In genomic region chr5:45279109-45279508, GRCh38 we compare ENCODE assay signal across 23 cellular contexts.
DNase-seq lines count a peak whose midpoint lies in the region; ATAC-seq, FAIRE-seq and TF ChIP-seq lines count a peak whose summit lies in the region.
"Had no signal": no experiment of that assay in that cellular context is flagged by ENCODE, and none has a peak within 500 bp of the region (broad histone marks: within the 10 kb centered on the region; RNA-seq: fewer than 3 reads in every experiment).

No MANE protein-coding gene starts in this region.

- no peaks in the 10 kb centered on the region for H3K79me2 ChIP-seq in H1 (ENCODE audit: control insufficient read depth in 1 of 2, insufficient read depth in 2 of 2, low read length in 2 of 2)

- no peak overlapping the region for H3K27ac ChIP-seq in A673 (ENCODE audit: low read depth, low read length, poor library complexity, severe bottlenecking)
- peak overlapping the region; percentile 69 for H3K27ac ChIP-seq in HUES64 (ENCODE audit: low read depth, low read length)
- H3K27ac ChIP-seq in H1 (ENCODE audit: low read depth, low read length), result no peak overlapping the region
- H3K27ac ChIP-seq in iPS-20b (ENCODE audit: low read length), result peak overlapping the region; percentile 61
- no peak overlapping the region for H3K27ac ChIP-seq in heart left ventricle
- H3K27ac ChIP-seq: A549, Peyer's patch, SJCRH30 had no signal

- no peak overlapping the region for H3K56ac ChIP-seq in H1 (replicated peaks; ENCODE audit: insufficient read length, low read depth, low read length)

- no peak overlapping the region for H4K8ac ChIP-seq in H1 (ENCODE audit: extremely low read depth, insufficient read depth, low read length)

- no peak overlapping the region for H2AFZ ChIP-seq in H1 (ENCODE audit: low read length)

- no peak overlapping the region for H2BK120ac ChIP-seq in H1 (replicated peaks; ENCODE audit: low read depth, low read length)

- H2BK15ac ChIP-seq in H1 (ENCODE audit: low read length), result no peak overlapping the region

- ATAC-seq in HG03520 (IDR thresholded peaks at IDR 0.05; ENCODE audit: unreplicated experiment), result no peak
- no peak for ATAC-seq in heart left ventricle
- ATAC-seq in stimulated activated naive CD8-positive, alpha-beta T cell treated with anti-CD3 and anti-CD28 coated beads, Interleukin-15, Interleukin-2, amounts not matched to agents 100 U/mL and 50 U/mL, for 24 hours, result no peak
- ATAC-seq: A549 had no signal

- no peak for TF ChIP-seq RAD21 in H1 (IDR thresholded peaks at IDR 0.05 in 1 of 2, conservative IDR thresholded peaks at IDR 0.05 in 1 of 2; ENCODE audit: low read depth in 2 of 2, low read length in 2 of 2)

- no peak overlapping the region for H3K23ac ChIP-seq in H1 (ENCODE audit: insufficient read length)

- H3K36me3 ChIP-seq in A673 (ENCODE audit: insufficient read depth, low read length, poor library complexity, severe bottlenecking), result no peaks in the 10 kb centered on the region
- peaks cover 2% of the 10 kb centered on the region for H3K36me3 ChIP-seq in HUES64 (ENCODE audit: insufficient read depth, low read length)
- peaks cover 0 to 7% (median 0%) of the 10 kb centered on the region in 4 experiments; a peak in 3 of 8 replicates for H3K36me3 ChIP-seq in H1 (ENCODE audit: control insufficient read depth in 2 of 4, insufficient read depth in 4 of 4, low read length in 3 of 4)
- peaks cover 6% of the 10 kb centered on the region; the same call in 1 of the 2 replicates for H3K36me3 ChIP-seq in iPS-20b (ENCODE audit: insufficient read depth, low read depth, low read length)
- no peaks in the 10 kb centered on the region for H3K36me3 ChIP-seq in heart left ventricle
- H3K36me3 ChIP-seq: BE2C, HAP-1, Peyer's patch, SJCRH30 had no signal

- H3K4ac ChIP-seq in H1 (replicated peaks; ENCODE audit: insufficient read length, low read depth, low read length), result no peak overlapping the region

- no peak overlapping the region for H2BK5ac ChIP-seq in H1 (ENCODE audit: low read depth, low read length)

- BruUV-seq in A673 (replicated peaks; lab: Mats Ljungman, UMichigan), result no TSS peak

- H4K91ac ChIP-seq in H1 (replicated peaks; ENCODE audit: insufficient read length, low read length), result no peak overlapping the region

- no peaks in the 10 kb centered on the region for H3K23me2 ChIP-seq in H1 (ENCODE audit: low read depth, low read length)

- no CpG with 5 or more reads among the region's 1 CpG for WGBS in HUES64
- 18% methylated on average over 1 of the region's 1 CpG; no CpG with 5 or more reads in 1 of the 2 experiments for WGBS in H1 (ENCODE audit: extremely low coverage in 1 of 2, insufficient coverage in 1 of 2, insufficient read length in 1 of 2, insufficient replicate concordance in 2 of 2, low coverage in 1 of 2, low lambda C conversion rate in 2 of 2, missing lambda C conversion rate in 1 of 2), 2 experiments
- 19 to 33% (median 31%) methylated on average over 1 of the region's 1 CpG for WGBS in heart left ventricle, 4 donors

- H3K4me1 ChIP-seq in A673 (ENCODE audit: insufficient read depth, low read length, poor library complexity, severe bottlenecking), result no peaks in the 10 kb centered on the region
- peaks cover 33% of the 10 kb centered on the region for H3K4me1 ChIP-seq in HUES64 (ENCODE audit: insufficient read depth, low read length)
- no peaks in the 10 kb centered on the region for H3K4me1 ChIP-seq in H1 (replicated peaks in 1 of 4; ENCODE audit: control insufficient read depth in 3 of 4, insufficient read depth in 4 of 4, low read length in 3 of 4)
- peaks cover 14% of the 10 kb centered on the region; the same call in 1 of the 2 replicates for H3K4me1 ChIP-seq in iPS-20b (ENCODE audit: insufficient read depth, low read length)
- peaks cover 0 to 3% (median 0%) of the 10 kb centered on the region in 12 donors for H3K4me1 ChIP-seq in heart left ventricle
- H3K4me1 ChIP-seq: A549, BE2C, HAP-1, Peyer's patch, SJCRH30 had no signal

- no peak overlapping the region for H2BK12ac ChIP-seq in H1 (ENCODE audit: low read depth, low read length)

- H2BK20ac ChIP-seq in H1 (ENCODE audit: low read length), result no peak overlapping the region

- H3K27me3 ChIP-seq in A673 (replicated peaks; ENCODE audit: insufficient read depth, low read depth, low read length, poor library complexity) (no peaks in the 10 kb centered on the region), HUES64 (ENCODE audit: insufficient read depth, low read length) (no peaks in the 10 kb centered on the region), H1 (replicated peaks in 1 of 4; ENCODE audit: control insufficient read depth in 3 of 4, extremely low read depth in 1 of 4, insufficient read depth in 3 of 4, low read length in 3 of 4) (peaks cover 0 to 1% (median 0%) of the 10 kb centered on the region in 4 experiments; a peak in 1 of 7 replicates), iPS-20b (ENCODE audit: insufficient read depth, low read length) (no peaks in the 10 kb centered on the region), heart left ventricle (no peaks in the 10 kb centered on the region)
- H3K27me3 ChIP-seq: BE2C, Peyer's patch, SJCRH30 had no signal

- no peak for TF ChIP-seq CTCF in A673 (conservative IDR thresholded peaks at IDR 0.05; ENCODE audit: low read depth, low read length)
- no peak for TF ChIP-seq CTCF in H1 (IDR thresholded peaks at IDR 0.05; ENCODE audit: control extremely low read depth in 1 of 3, insufficient read depth in 1 of 3, low read depth in 1 of 3, low read length in 3 of 3)
- TF ChIP-seq CTCF in heart left ventricle (IDR thresholded peaks at IDR 0.05), result no peak

- H3K4me3 ChIP-seq in A673 (ENCODE audit: low read depth, low read length, poor library complexity, severe bottlenecking) (no peak overlapping the region), HUES64 (ENCODE audit: low read length) (no peak overlapping the region), H1 (ENCODE audit: extremely low read depth in 1 of 4, insufficient read depth in 2 of 4, low read depth in 3 of 4, low read length in 4 of 4) (no peak overlapping the region), iPS-20b (ENCODE audit: low read length) (no peak overlapping the region), heart left ventricle (no peak overlapping the region)
- H3K4me3 ChIP-seq: A549, HAP-1, Peyer's patch, SJCRH30 had no signal

- no peaks in the 10 kb centered on the region for H3K79me1 ChIP-seq in H1 (ENCODE audit: low read depth, low read length)

- H3K9ac ChIP-seq in HUES64 (ENCODE audit: low read depth, low read length), result no peak overlapping the region; the same call in 1 of the 2 replicates
- no peak overlapping the region for H3K9ac ChIP-seq in H1 (replicated peaks in 1 of 4; ENCODE audit: extremely low read depth in 1 of 4, low read depth in 3 of 4, low read length in 3 of 4)
- no peak overlapping the region for H3K9ac ChIP-seq in iPS-20b (ENCODE audit: low read depth, low read length)

- CTCF ChIA-PET in A673 (lab: Charles Lee) (no interaction called here), H1 (lab: Charles Lee; ENCODE audit: partially characterized antibody) (no interaction called here)

- no peak for TF ChIP-seq EP300 in H1 (IDR thresholded peaks at IDR 0.05; ENCODE audit: borderline replicate concordance in 1 of 2, low read depth in 2 of 2, low read length in 2 of 2)

- no peak overlapping the region for H4K5ac ChIP-seq in H1 (ENCODE audit: insufficient read length, low read depth, low read length)

- H3K4me2 ChIP-seq in H1 (ENCODE audit: insufficient read depth in 1 of 2, low read depth in 2 of 2, low read length in 2 of 2), result no peak overlapping the region; a peak in 1 of 4 replicates
- H3K4me2 ChIP-seq: A549 had no signal

- POLR2A ChIA-PET in A673 (lab: Charles Lee; ENCODE audit: low non-redundant PET), result no interaction called here
- POLR2A ChIA-PET in H1 (lab: Charles Lee; ENCODE audit: partially characterized antibody), result no interaction called here

- H3K9me3 ChIP-seq in A673 (ENCODE audit: low read depth, low read length, poor library complexity, severe bottlenecking) (no peaks in the 10 kb centered on the region), HUES64 (ENCODE audit: insufficient read depth, low read depth, low read length) (peaks cover 19% of the 10 kb centered on the region; the same call in 1 of the 2 replicates), H1 (ENCODE audit: insufficient read depth in 2 of 2, low read depth in 1 of 2, low read length in 1 of 2) (peaks cover 8 to 9% of the 10 kb centered on the region in 2 experiments), iPS-20b (ENCODE audit: insufficient read depth, low read depth, low read length) (peaks cover 11% of the 10 kb centered on the region), heart left ventricle (no peaks in the 10 kb centered on the region)
- H3K9me3 ChIP-seq: BE2C, HAP-1, Peyer's patch, SJCRH30 had no signal

- TF ChIP-seq POLR2A in H1 (IDR thresholded peaks at IDR 0.05; ENCODE audit: control extremely low read depth in 1 of 2, low read depth in 2 of 2, low read length in 2 of 2) (no peak), heart left ventricle (IDR thresholded peaks at IDR 0.05) (no peak)

- DNase-seq in A673 (ENCODE audit: low spot score), result peak; percentile 4
- no peak for DNase-seq in H1 (ENCODE audit: low read depth in 1 of 2, low spot score in 2 of 2)
- no peak for DNase-seq in heart left ventricle
- DNase-seq in stimulated activated naive CD8-positive, alpha-beta T cell treated with anti-CD3 and anti-CD28 coated beads, Interleukin-15, Interleukin-2, amounts not matched to agents 100 U/mL and 50 U/mL, for 24 hours, result no peak
- DNase-seq in GDM1 (lab: John Stamatoyannopoulos, UW), result no peak
- DNase-seq: BE2C, DMS53, GF-D8, KBM-7, MM.1S, NCI-H1048, NCI-H1417 treated with DMSO at 0.1 percent for 48 hours, NCI-H1930, NCI-H510A, NCI-H774, Peyer's patch, SJCRH30 had no signal

- intact Hi-C loops in A673 (cut with micrococcal nuclease; ENCODE audit: unreplicated experiment) (no loop called here), heart left ventricle (cut with DNase I) (no loop called here)

- H3K18ac ChIP-seq in H1 (ENCODE audit: extremely low read depth, low read length), result no peak overlapping the region

- no peak overlapping the region for H3K14ac ChIP-seq in H1 (ENCODE audit: insufficient read length)

- H2AK5ac ChIP-seq in H1 (ENCODE audit: low read depth, low read length), result no peak overlapping the region

- FAIRE-seq in H1 (lab: Jason Lieb, UNC), result peak; percentile 13
- FAIRE-seq: A549, D721Med had no signal

- no peaks in the 10 kb centered on the region for H4K20me1 ChIP-seq in H1 (replicated peaks in 1 of 2; ENCODE audit: control insufficient read depth in 1 of 2, insufficient read depth in 2 of 2, low read length in 2 of 2)

TF ChIP-seq in H1, 55 proteins besides CTCF, POLR2A, EP300 and RAD21:
- TF ChIP-seq JUN (IDR thresholded peaks at IDR 0.05; ENCODE audit: low read depth, low read length) (0 out of 2 replicates have a peak, but pooled peaks have one; percentile 38), SUZ12 (IDR thresholded peaks at IDR 0.05; ENCODE audit: low read length) (no peak), SIN3A (conservative IDR thresholded peaks at IDR 0.05 in 1 of 2, IDR thresholded peaks at IDR 0.05 in 1 of 2; ENCODE audit: low read depth in 1 of 2, low read length in 2 of 2) (no peak), JUND (IDR thresholded peaks at IDR 0.05; ENCODE audit: low read length) (peak; percentile 50; the same call in 1 of the 2 replicates), SIX5 (IDR thresholded peaks at IDR 0.05; ENCODE audit: low read depth, low read length) (no peak)

Comparison
In these comparisons a context has a peak if more than half of its experiments do, and no peak if none do; other contexts are left out.
1. H3K27ac ChIP-seq: peak in HUES64 (single experiment) and iPS-20b (single experiment); none in A673 (single experiment), H1 (single experiment) and heart left ventricle (0 of 12).